Comparison of ENCODE assay signal across 1 cellular context in genomic region chr11:66855574-66856495, GRCh38.
TF ChIP-seq lines count a peak whose summit lies in the region.

No MANE protein-coding gene starts in this region.

TF ChIP-seq in HEK293, 187 proteins besides CTCF, POLR2A, EP300 and RAD21 (continued from another document and continues in another):
- TF ChIP-seq ZNF580 (tag by site-specific recombination; IDR thresholded peaks at IDR 0.05) (no peak), ZBTB26 (tag by site-specific recombination; optimal IDR thresholded peaks at IDR 0.05) (peak; percentile 72), ZNF335 (tag by site-specific recombination; conservative IDR thresholded peaks at IDR 0.05) (peak; percentile 91), ZNF23 (tag by site-specific recombination; IDR thresholded peaks at IDR 0.05; ENCODE audit: borderline replicate concordance) (no peak), ZNF248 (tag by site-specific recombination; IDR thresholded peaks at IDR 0.05) (no peak), ZNF280D (tag by site-specific recombination; IDR thresholded peaks at IDR 0.05) (no peak), ZNF423 (tag by site-specific recombination; IDR thresholded peaks at IDR 0.05) (no peak), ZNF362 (tag by site-specific recombination; IDR thresholded peaks at IDR 0.05) (no peak), ZNF704 (tag by site-specific recombination; IDR thresholded peaks at IDR 0.05) (no peak), YY1 (tag by site-specific recombination; IDR thresholded peaks at IDR 0.05) (no peak), ZNF18 (tag by site-specific recombination; IDR thresholded peaks at IDR 0.05) (no peak), ZNF518A (tag by site-specific recombination; conservative IDR thresholded peaks at IDR 0.05; ENCODE audit: low read depth) (no peak), ZNF600 (tag by site-specific recombination; IDR thresholded peaks at IDR 0.05) (peak; percentile 79), SP3 (tag by site-specific recombination; IDR thresholded peaks at IDR 0.05) (0 out of 2 replicates have a peak, but pooled peaks have one; percentile 11), SP2 (tag by site-specific recombination; IDR thresholded peaks at IDR 0.05) (peak; percentile 59), ZNF658 (tag by site-specific recombination; IDR thresholded peaks at IDR 0.05) (no peak), ZNF132 (tag by site-specific recombination; IDR thresholded peaks at IDR 0.05; ENCODE audit: borderline replicate concordance) (no peak), ZNF670 (tag by site-specific recombination; IDR thresholded peaks at IDR 0.05; ENCODE audit: low read depth) (no peak), ZNF341 (tag by site-specific recombination; IDR thresholded peaks at IDR 0.05; ENCODE audit: low read depth) (peak; percentile 97), ZNF645 (tag by site-specific recombination; IDR thresholded peaks at IDR 0.05) (no peak), ZBTB7A (tag by site-specific recombination; IDR thresholded peaks at IDR 0.05; ENCODE audit: low read depth) (no peak), ZNF155 (tag by site-specific recombination; IDR thresholded peaks at IDR 0.05) (no peak), ZNF214 (tag by site-specific recombination; IDR thresholded peaks at IDR 0.05; ENCODE audit: borderline replicate concordance) (no peak), IKZF3 (tag by site-specific recombination; IDR thresholded peaks at IDR 0.05) (peak; percentile 91), ZNF394 (tag by site-specific recombination; IDR thresholded peaks at IDR 0.05; ENCODE audit: borderline replicate concordance) (peak; percentile 29; the same call in 1 of the 2 replicates), ZNF433 (tag by site-specific recombination; IDR thresholded peaks at IDR 0.05; ENCODE audit: low read depth) (no peak), OVOL3 (tag by site-specific recombination; IDR thresholded peaks at IDR 0.05) (no peak), ZBTB8A (tag by site-specific recombination; IDR thresholded peaks at IDR 0.05) (no peak), ZNF76 (tag by site-specific recombination; IDR thresholded peaks at IDR 0.05; ENCODE audit: borderline replicate concordance, low read depth) (peak; percentile 27; the same call in 1 of the 2 replicates), ZNF514 (tag by site-specific recombination; IDR thresholded peaks at IDR 0.05) (no peak), ZNF48 (tag by site-specific recombination; IDR thresholded peaks at IDR 0.05) (no peak), ZNF239 (tag by site-specific recombination; IDR thresholded peaks at IDR 0.05) (no peak), ZSCAN30 (tag by site-specific recombination; IDR thresholded peaks at IDR 0.05) (peak; percentile 57; the same call in 1 of the 2 replicates), ZNF24 (tag by site-specific recombination; IDR thresholded peaks at IDR 0.05) (no peak), ZNF624 (tag by site-specific recombination; IDR thresholded peaks at IDR 0.05) (no peak), ZNF26 (tag by site-specific recombination; IDR thresholded peaks at IDR 0.05) (no peak), ZNF560 (tag by site-specific recombination; IDR thresholded peaks at IDR 0.05; ENCODE audit: borderline replicate concordance) (no peak), ZNF701 (tag by site-specific recombination; IDR thresholded peaks at IDR 0.05) (no peak), ZNF561 (tag by site-specific recombination; IDR thresholded peaks at IDR 0.05; ENCODE audit: borderline replicate concordance) (no peak), GFI1B (tag by site-specific recombination; IDR thresholded peaks at IDR 0.05) (no peak), ZBTB10 (tag by site-specific recombination; IDR thresholded peaks at IDR 0.05) (no peak)
